Comparison of ENCODE assay signal across 30 cellular contexts in the genomic region with DNA sequence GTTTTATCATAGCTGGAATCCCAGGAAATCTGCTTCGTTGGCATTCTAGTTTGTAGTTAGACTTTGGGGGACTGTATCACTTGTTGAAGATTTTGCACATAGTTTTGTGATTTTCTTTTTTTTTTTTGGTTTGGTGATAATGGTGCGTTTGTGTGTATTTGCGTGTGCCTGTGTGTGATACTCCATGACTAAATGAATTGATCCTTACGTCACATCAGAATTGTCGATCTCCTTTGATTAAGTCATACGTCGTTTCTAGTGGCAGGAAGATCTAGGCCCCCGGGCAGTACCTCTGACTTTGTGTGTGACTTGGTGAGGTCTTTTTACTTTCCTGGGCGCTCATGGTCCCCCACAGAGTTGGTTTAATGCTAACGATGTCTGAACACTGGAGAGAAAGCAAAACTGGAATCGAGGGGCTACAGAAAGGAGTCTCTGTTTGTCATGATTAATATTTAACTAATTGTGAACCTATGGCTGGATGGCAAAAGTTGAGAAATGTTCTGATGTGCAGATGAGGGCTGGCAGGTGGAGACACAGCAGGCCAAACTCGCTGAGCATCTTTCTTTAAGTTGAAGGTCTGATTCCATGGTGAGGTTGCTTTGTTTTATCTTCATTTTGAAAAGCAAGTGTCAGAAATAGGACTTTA. TPM values are rescaled to one million over a fixed set of nuclear protein-coding genes. Genes with fewer than 3 reads are reported as not detected.
DNase-seq lines count a peak whose midpoint lies in the region; ATAC-seq and TF ChIP-seq lines count a peak whose summit lies in the region.
"Had no signal": no experiment of that assay in that cellular context is flagged by ENCODE, and none has a peak within 500 bp of the region (broad histone marks: within the 10 kb centered on the region; RNA-seq: fewer than 3 reads in every experiment).

No MANE protein-coding gene starts in this region.

- intact Hi-C loops in Calu3 (cut with micrococcal nuclease; ENCODE audit: unreplicated experiment) = loop anchor here (5.0 kb wide), 1 partner anchor 33 kb away; no protein-coding TSS in a partner anchor

- H3K4me1 Mint-ChIP-seq in Calu3 (ENCODE audit: low read depth, unreplicated experiment) (peaks cover 62% of the 10 kb centered on the region), type B pancreatic cell (ENCODE audit: unreplicated experiment) (peaks cover 30% of the 10 kb centered on the region)

- no peak overlapping the region for H3K4me3 Mint-ChIP-seq in Calu3 (ENCODE audit: low read depth, unreplicated experiment)
- H3K4me3 Mint-ChIP-seq in type B pancreatic cell = peak overlapping the region; percentile 52
- H3K4me3 Mint-ChIP-seq: activated naive CD8-positive, alpha-beta T cell treated with anti-CD3 and anti-CD28 coated beads, Interleukin-2, amount 10 ng/mL, durations not matched to agents 7 days and 5 days had no signal

- H3K27ac ChIP-seq in coronary artery (no peak overlapping the region), liver (ENCODE audit: low read depth in 1 of 2, low read length in 2 of 2) (peak overlapping the region; percentile 1 to 19)
- H3K27ac ChIP-seq: gastrocnemius medialis had no signal

- TF ChIP-seq RAD21 in liver (IDR thresholded peaks at IDR 0.05) = no peak

- no peaks in the 10 kb centered on the region for H3K36me3 ChIP-seq in liver (ENCODE audit: control insufficient read depth in 4 of 4, insufficient read depth in 3 of 4, low read depth in 1 of 4, low read length in 3 of 4)
- H3K36me3 ChIP-seq: ascending aorta, esophagus muscularis mucosa, gastrocnemius medialis, MG63, tibial nerve had no signal

- H3K27ac Mint-ChIP-seq in Calu3 (ENCODE audit: unreplicated experiment) (peak overlapping the region; percentile 11), type B pancreatic cell (no peak overlapping the region)
- H3K27ac Mint-ChIP-seq: activated naive CD8-positive, alpha-beta T cell treated with anti-CD3 and anti-CD28 coated beads, Interleukin-2, amount 10 ng/mL, durations not matched to agents 7 days and 5 days; HFFc6; memory B cell; progenitor cell of endocrine pancreas had no signal

- H3K27me3 ChIP-seq in liver (ENCODE audit: control insufficient read depth in 4 of 4, insufficient read depth in 4 of 4, low read length in 3 of 4) = no peaks in the 10 kb centered on the region
- H3K27me3 ChIP-seq: ascending aorta, MG63 had no signal

- no peaks in the 10 kb centered on the region for H3K9me3 ChIP-seq in liver (ENCODE audit: control insufficient read depth in 4 of 4, low read length in 3 of 4)
- H3K9me3 ChIP-seq: ascending aorta, esophagus muscularis mucosa, gastrocnemius medialis, MG63, tibial nerve had no signal

- CTCF ChIA-PET in Calu3 (lab: Charles Lee) = no interaction called here

- H3K9ac ChIP-seq in liver (ENCODE audit: low read depth in 1 of 2, low read length in 2 of 2) = no peak overlapping the region

- H3K27me3 Mint-ChIP-seq in Calu3 (ENCODE audit: unreplicated experiment) (peaks cover 42% of the 10 kb centered on the region), type B pancreatic cell (peaks cover 75% of the 10 kb centered on the region)

- TF ChIP-seq CTCF in Calu3 (IDR thresholded peaks at IDR 0.05; ENCODE audit: unreplicated experiment) (no peak), coronary artery (IDR thresholded peaks at IDR 0.05) (no peak), liver (IDR thresholded peaks at IDR 0.05; ENCODE audit: low read depth, low read length, missing input control) (no peak), type B pancreatic cell (conservative IDR thresholded peaks at IDR 0.05) (no peak)

- WGBS in liver = 38% methylated on average over 12 of the region's 12 CpGs

- ATAC-seq in GM19328 (IDR thresholded peaks at IDR 0.05; ENCODE audit: unreplicated experiment) = no peak
- ATAC-seq: gastrocnemius medialis, left cardiac atrium had no signal

- DNase-seq in Calu3 (no peak), coronary artery (ENCODE audit: low spot score) (no peak), type B pancreatic cell (ENCODE audit: extremely low spot score, unreplicated experiment) (no peak), T1000 (lab: John Stamatoyannopoulos, UW) (no peak), NCI-H2029 (lab: John Stamatoyannopoulos, UW) (no peak)
- DNase-seq: activated CD4-positive, alpha-beta T cell treated with anti-CD3 and anti-CD28 coated beads, Interleukin-2, amount 50 U/mL, for 4 hours; activated gamma-delta T cell treated with Interleukin-2 at 50 U/mL for 16 hours; activated naive CD8-positive, alpha-beta T cell treated with anti-CD3 and anti-CD28 coated beads, Interleukin-2, amount 10 ng/mL, durations not matched to agents 7 days and 5 days; activated T-cell treated with anti-CD3 and anti-CD28 coated beads, Interleukin-2, amount 50 U/mL, for 48 hours; CD4-positive, alpha-beta memory T cell; gastrocnemius medialis; GOT3; HFFc6; hippocampal formation; KG1; left cardiac atrium; MG63; NCI-H1105; NCI-H2029 treated with DMSO at 0.1 percent for 48 hours; NCI-H524 treated with DMSO at 0.1 percent for 48 hours; NK-92 treated with Interleukin-12 subunit alpha and Interleukin-12 subunit beta, amount 100 ng/mL, for 24 hours; stimulated activated CD4-positive, alpha-beta T cell treated with anti-CD3 and anti-CD28 coated beads, Interleukin-4, amount 100 ng/mL, for 1 hour had no signal

- H3K4me3 ChIP-seq in coronary artery = peak overlapping the region; percentile 92
- H3K4me3 ChIP-seq in liver (ENCODE audit: low read depth in 1 of 3, low read length in 3 of 3) = peak overlapping the region; percentile 10 to 38 (median 31)
- H3K4me3 ChIP-seq: gastrocnemius medialis, MG63 had no signal

- no TSS peak for BruUV-seq in Calu3 (replicated peaks; lab: Mats Ljungman, UMichigan)

- H3K4me1 ChIP-seq in liver (ENCODE audit: control insufficient read depth in 4 of 4, insufficient read depth in 4 of 4, low read length in 3 of 4) = peaks cover 11 to 70% (median 58%) of the 10 kb centered on the region in 4 donors

- peaks cover 35% of the 10 kb centered on the region for H3K36me3 Mint-ChIP-seq in Calu3 (ENCODE audit: insufficient read depth, unreplicated experiment)
- no peaks in the 10 kb centered on the region for H3K36me3 Mint-ChIP-seq in type B pancreatic cell
- H3K36me3 Mint-ChIP-seq: activated naive CD8-positive, alpha-beta T cell treated with anti-CD3 and anti-CD28 coated beads, Interleukin-2, amount 10 ng/mL, durations not matched to agents 7 days and 5 days; memory B cell had no signal

- H3K9me3 Mint-ChIP-seq in Calu3 (ENCODE audit: low read depth, unreplicated experiment) = no peaks in the 10 kb centered on the region
- H3K9me3 Mint-ChIP-seq in type B pancreatic cell = no peaks in the 10 kb centered on the region
- H3K9me3 Mint-ChIP-seq: activated naive CD8-positive, alpha-beta T cell treated with anti-CD3 and anti-CD28 coated beads, Interleukin-2, amount 10 ng/mL, durations not matched to agents 7 days and 5 days; CD4-positive, alpha-beta memory T cell; HFFc6; memory B cell; T-helper 1 cell treated with Interleukin-12 subunit alpha and Interleukin-12 subunit beta and Interleukin-4 antibody, amounts not matched to agents 30 μg/mL and 1 μg/mL, for 36 hours had no signal

TF ChIP-seq in liver, 16 proteins besides CTCF, POLR2A, EP300 and RAD21:
- TF ChIP-seq HNF4A (conservative IDR thresholded peaks at IDR 0.05) (peak in 1 of 2 donors; percentile 14), TAF1 (conservative IDR thresholded peaks at IDR 0.05) (no peak)
TF ChIP-seq in liver: peak in this region for 1.

RNA-seq across cellular contexts. Expression of a gene that starts 2.4 kb away (rescaled TPM):
- total RNA-seq in Calu3 (2022) (6.1 and 6.5 TPM in 2 replicates), liver (10 to 100 TPM in 1 of 2 donors, 1 to 10 TPM in 1; 5.8 to 10.0 TPM), type B pancreatic cell (ENCODE audit: low replicate concordance) (3.8 and 5.9 TPM in 2 replicates)
- polyA plus RNA-seq in liver = 1 to 10 TPM; 4.8 to 5.2 TPM

RNA-seq across cellular contexts. Expression of a gene that starts 39.5 kb away (rescaled TPM):
- total RNA-seq in Calu3 (2022) = 35.5 and 47.5 TPM in 2 replicates
- 1 to 10 TPM; 2.0 to 3.9 TPM for total RNA-seq in liver
- polyA plus RNA-seq in liver = 1 to 10 TPM in 1 of 2 donors, under 1 TPM in 1; 0.81 to 1.1 TPM
- total RNA-seq in type B pancreatic cell (ENCODE audit: low replicate concordance) = 10.7 and 13.4 TPM in 2 replicates

Comparison
In these comparisons a context has a peak if more than half of its experiments do, and no peak if none do; other contexts are left out.
1. H3K27ac ChIP-seq: peak in liver (2 of 2); none in coronary artery (0 of 2).